Comparison of ENCODE assay signal across 37 cellular contexts in the genomic region with DNA sequence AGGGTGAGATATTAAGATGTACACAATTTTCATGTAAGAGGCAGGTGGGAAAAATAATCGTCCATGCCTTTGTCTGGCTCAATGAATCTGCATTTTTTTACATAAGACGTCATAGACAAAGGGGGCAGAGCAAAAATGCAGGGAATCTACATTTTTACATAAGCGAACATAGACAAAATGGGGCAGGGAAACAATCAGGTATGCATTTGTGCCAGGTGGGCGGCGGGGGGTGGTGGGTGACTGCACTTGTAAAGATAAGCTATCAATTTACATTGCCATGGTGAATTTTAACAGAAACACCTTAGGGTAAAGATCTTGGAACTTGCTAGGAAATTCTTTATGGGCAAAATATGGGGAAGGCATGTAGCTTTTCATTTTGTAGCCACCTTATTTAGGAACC.
"Had no signal": no experiment of that assay in that cellular context is flagged by ENCODE, and none has a peak within 500 bp of the region (broad histone marks: within the 10 kb centered on the region; RNA-seq: fewer than 3 reads in every experiment).

No MANE protein-coding gene starts in this region.

- H3K9me3 ChIP-seq: ascending aorta had no signal

- H3K4me3 Mint-ChIP-seq: activated CD4-positive, alpha-beta memory T cell treated with anti-CD3 and anti-CD28 coated beads, Interleukin-2, amount 10 ng/mL, durations not matched to agents 7 days and 5 days; activated CD4-positive, alpha-beta T cell treated with anti-CD3 and anti-CD28 coated beads for 36 hours; activated CD4-positive, alpha-beta T cell treated with anti-CD3 and anti-CD28 coated beads, Interleukin-2, amount 10 ng/mL, durations not matched to agents 7 days and 5 days; activated CD8-positive, alpha-beta memory T cell treated with anti-CD3 and anti-CD28 coated beads, Interleukin-2, amount 10 ng/mL, durations not matched to agents 7 days and 5 days; activated CD8-positive, alpha-beta T cell treated with anti-CD3 and anti-CD28 coated beads, Interleukin-2, amount 10 ng/mL, durations not matched to agents 7 days and 5 days; activated naive CD4-positive, alpha-beta T cell treated with anti-CD3 and anti-CD28 coated beads, Interleukin-2, amount 10 ng/mL, durations not matched to agents 7 days and 5 days; activated naive CD4-positive, alpha-beta T cell treated with anti-CD3 and anti-CD28 coated beads, Interleukin-2, amount 50 U/mL, for 24 hours; activated naive CD8-positive, alpha-beta T cell; activated naive CD8-positive, alpha-beta T cell treated with anti-CD3 and anti-CD28 coated beads, Interleukin-2, amount 10 ng/mL, durations not matched to agents 7 days and 5 days; activated naive CD8-positive, alpha-beta T cell treated with anti-CD3 and anti-CD28 coated beads, Interleukin-2, amount 50 U/mL, for 24 hours; activated T-cell treated with anti-CD3 and anti-CD28 coated beads, Interleukin-2, amount 50 U/mL, for 24 hours; brain; central memory CD8-positive, alpha-beta T cell; T-helper 1 cell treated with Interleukin-12 subunit alpha and Interleukin-12 subunit beta and Interleukin-4 antibody, amounts not matched to agents 30 μg/mL and 1 μg/mL, for 36 hours; T-helper 2 cell treated with Interferon-gamma antibody and Interleukin-4, amounts not matched to agents 5 μg/mL and 100 μg/mL, for 36 hours; WTC11 had no signal

- H3K36me3 ChIP-seq: ascending aorta, cardiac muscle cell, WERI-Rb-1 had no signal

- H3K4me1 Mint-ChIP-seq: activated CD4-positive, alpha-beta memory T cell treated with anti-CD3 and anti-CD28 coated beads, Interleukin-2, amount 10 ng/mL, durations not matched to agents 7 days and 5 days; activated CD4-positive, alpha-beta T cell treated with anti-CD3 and anti-CD28 coated beads for 36 hours; activated CD4-positive, alpha-beta T cell treated with anti-CD3 and anti-CD28 coated beads, Interleukin-2, amount 10 ng/mL, durations not matched to agents 7 days and 5 days; activated CD8-positive, alpha-beta memory T cell treated with anti-CD3 and anti-CD28 coated beads, Interleukin-2, amount 10 ng/mL, durations not matched to agents 7 days and 5 days; activated naive CD4-positive, alpha-beta T cell treated with anti-CD3 and anti-CD28 coated beads, Interleukin-2, amount 10 ng/mL, durations not matched to agents 7 days and 5 days; activated naive CD4-positive, alpha-beta T cell treated with anti-CD3 and anti-CD28 coated beads, Interleukin-2, amount 50 U/mL, for 24 hours; activated naive CD8-positive, alpha-beta T cell treated with anti-CD3 and anti-CD28 coated beads, Interleukin-2, amount 10 ng/mL, durations not matched to agents 7 days and 5 days; activated naive CD8-positive, alpha-beta T cell treated with anti-CD3 and anti-CD28 coated beads, Interleukin-2, amount 50 U/mL, for 24 hours; brain; central memory CD8-positive, alpha-beta T cell had no signal

- H3K27ac Mint-ChIP-seq: activated CD4-positive, alpha-beta memory T cell treated with anti-CD3 and anti-CD28 coated beads, Interleukin-2, amount 10 ng/mL, durations not matched to agents 7 days and 5 days; activated CD4-positive, alpha-beta T cell treated with anti-CD3 and anti-CD28 coated beads for 36 hours; activated CD4-positive, alpha-beta T cell treated with anti-CD3 and anti-CD28 coated beads, Interleukin-2, amount 10 ng/mL, durations not matched to agents 7 days and 5 days; activated CD8-positive, alpha-beta memory T cell treated with anti-CD3 and anti-CD28 coated beads, Interleukin-2, amount 10 ng/mL, durations not matched to agents 7 days and 5 days; activated CD8-positive, alpha-beta T cell treated with anti-CD3 and anti-CD28 coated beads, Interleukin-2, amount 10 ng/mL, durations not matched to agents 7 days and 5 days; activated naive CD4-positive, alpha-beta T cell treated with anti-CD3 and anti-CD28 coated beads, Interleukin-2, amount 10 ng/mL, durations not matched to agents 7 days and 5 days; activated naive CD4-positive, alpha-beta T cell treated with anti-CD3 and anti-CD28 coated beads, Interleukin-2, amount 50 U/mL, for 24 hours; activated naive CD8-positive, alpha-beta T cell; activated naive CD8-positive, alpha-beta T cell treated with anti-CD3 and anti-CD28 coated beads, Interleukin-2, amount 10 ng/mL, durations not matched to agents 7 days and 5 days; activated naive CD8-positive, alpha-beta T cell treated with anti-CD3 and anti-CD28 coated beads, Interleukin-2, amount 50 U/mL, for 24 hours; activated T-cell treated with anti-CD3 and anti-CD28 coated beads, Interleukin-2, amount 50 U/mL, for 24 hours; activated T-helper 2 cell treated with anti-CD3 and anti-CD28 coated beads, Interferon-gamma antibody, Interleukin-2, Interleukin-4, amounts not matched to agents 10 μg/mL and 5 μg/mL and 100 μg/mL, durations not matched to agents 14 hours and 24 hours and 36 hours; brain; T-helper 1 cell treated with Interleukin-12 subunit alpha and Interleukin-12 subunit beta and Interleukin-4 antibody, amounts not matched to agents 30 μg/mL and 1 μg/mL, for 36 hours; T-helper 2 cell treated with Interferon-gamma antibody and Interleukin-4, amounts not matched to agents 5 μg/mL and 100 μg/mL, for 36 hours; WTC11 had no signal

- H3K4me1 ChIP-seq: ascending aorta had no signal

- H3K27ac ChIP-seq: ascending aorta, cardiac muscle cell, WERI-Rb-1 had no signal

- ATAC-seq: activated CD4-positive, alpha-beta T cell treated with anti-CD3 and anti-CD28 coated beads for 36 hours; activated CD4-positive, CD25-positive, alpha-beta regulatory T cell treated with anti-CD3 and anti-CD28 coated beads, Interleukin-2, amount 50 U/mL, for 24 hours; activated CD8-positive, alpha-beta memory T cell treated with anti-CD3 and anti-CD28 coated beads, Interleukin-2, amount 10 ng/mL, durations not matched to agents 7 days and 5 days; activated CD8-positive, alpha-beta T cell treated with anti-CD3 and anti-CD28 coated beads, Interleukin-2, amount 10 ng/mL, durations not matched to agents 7 days and 5 days; activated naive CD8-positive, alpha-beta T cell treated with anti-CD3 and anti-CD28 coated beads, Interleukin-2, amount 50 U/mL, for 24 hours; WTC11 had no signal

- H3K4me3 ChIP-seq: ascending aorta, cardiac muscle cell had no signal

- H3K36me3 Mint-ChIP-seq: activated CD8-positive, alpha-beta memory T cell treated with anti-CD3 and anti-CD28 coated beads, Interleukin-2, amount 10 ng/mL, durations not matched to agents 7 days and 5 days; activated naive CD4-positive, alpha-beta T cell treated with anti-CD3 and anti-CD28 coated beads, Interleukin-2, amount 10 ng/mL, durations not matched to agents 7 days and 5 days; activated naive CD4-positive, alpha-beta T cell treated with anti-CD3 and anti-CD28 coated beads, Interleukin-2, amount 50 U/mL, for 24 hours; activated naive CD8-positive, alpha-beta T cell; activated naive CD8-positive, alpha-beta T cell treated with anti-CD3 and anti-CD28 coated beads, Interleukin-2, amount 10 ng/mL, durations not matched to agents 7 days and 5 days; brain; WTC11 had no signal

- DNase-seq: activated CD4-positive, alpha-beta memory T cell treated with anti-CD3 and anti-CD28 coated beads, Interleukin-2, amount 10 ng/mL, durations not matched to agents 7 days and 5 days; activated CD4-positive, alpha-beta T cell treated with anti-CD3 and anti-CD28 coated beads for 1 hour; activated CD4-positive, alpha-beta T cell treated with anti-CD3 and anti-CD28 coated beads for 36 hours; activated CD4-positive, alpha-beta T cell treated with anti-CD3 and anti-CD28 coated beads for 48 hours; activated CD4-positive, alpha-beta T cell treated with anti-CD3 and anti-CD28 coated beads, Interleukin-2, amount 10 ng/mL, durations not matched to agents 7 days and 5 days; activated CD4-positive, alpha-beta T cell treated with anti-CD3 and anti-CD28 coated beads, Interleukin-2, amount 50 U/mL, for 48 hours; activated CD4-positive, CD25-positive, alpha-beta regulatory T cell; activated CD8-positive, alpha-beta memory T cell treated with anti-CD3 and anti-CD28 coated beads for 24 hours; activated CD8-positive, alpha-beta memory T cell treated with anti-CD3 and anti-CD28 coated beads, Interleukin-2, amount 10 ng/mL, durations not matched to agents 7 days and 5 days; activated CD8-positive, alpha-beta memory T cell treated with anti-CD3 and anti-CD28 coated beads, Interleukin-2, amount 50 U/mL, for 48 hours; activated CD8-positive, alpha-beta T cell treated with anti-CD3 and anti-CD28 coated beads, Interleukin-2, amount 10 ng/mL, durations not matched to agents 7 days and 5 days; activated effector memory CD4-positive, alpha-beta T cell treated with Interleukin-2 at 50 U/mL for 16 hours; activated gamma-delta T cell; activated naive CD4-positive, alpha-beta T cell treated with anti-CD3 and anti-CD28 coated beads, Interleukin-2, amount 10 ng/mL, durations not matched to agents 7 days and 5 days; activated naive CD4-positive, alpha-beta T cell treated with Interleukin-2 at 50 U/mL for 16 hours; activated naive CD8-positive, alpha-beta T cell treated with anti-CD3 and anti-CD28 coated beads, Interleukin-2, amount 10 ng/mL, durations not matched to agents 7 days and 5 days; activated naive CD8-positive, alpha-beta T cell treated with anti-CD3 and anti-CD28 coated beads, Interleukin-2, amount 50 U/mL, for 24 hours; activated T-cell treated with anti-CD3 and anti-CD28 coated beads, Interleukin-2, amount 50 U/mL, for 24 hours; activated T-cell treated with anti-CD3 and anti-CD28 coated beads, Interleukin-2, amount 50 U/mL, for 48 hours; amygdala; anterior cingulate cortex; SW 1271; T-helper 1 cell; T-helper 2 cell; T-helper 9 cell; WERI-Rb-1 had no signal

- H3K27me3 ChIP-seq: ascending aorta, cardiac muscle cell had no signal

- H3K9me3 Mint-ChIP-seq: activated CD4-positive, alpha-beta memory T cell treated with anti-CD3 and anti-CD28 coated beads, Interleukin-2, amount 10 ng/mL, durations not matched to agents 7 days and 5 days; activated CD4-positive, alpha-beta T cell treated with anti-CD3 and anti-CD28 coated beads, Interleukin-2, amount 10 ng/mL, durations not matched to agents 7 days and 5 days; activated naive CD4-positive, alpha-beta T cell treated with anti-CD3 and anti-CD28 coated beads, Interleukin-2, amount 10 ng/mL, durations not matched to agents 7 days and 5 days; activated naive CD4-positive, alpha-beta T cell treated with anti-CD3 and anti-CD28 coated beads, Interleukin-2, amount 50 U/mL, for 24 hours; activated naive CD8-positive, alpha-beta T cell treated with anti-CD3 and anti-CD28 coated beads, Interleukin-2, amount 10 ng/mL, durations not matched to agents 7 days and 5 days; activated naive CD8-positive, alpha-beta T cell treated with anti-CD3 and anti-CD28 coated beads, Interleukin-2, amount 50 U/mL, for 24 hours; activated T-cell treated with anti-CD3 and anti-CD28 coated beads, Interleukin-2, amount 50 U/mL, for 24 hours; activated T-helper 2 cell treated with anti-CD3 and anti-CD28 coated beads, Interferon-gamma antibody, Interleukin-2, Interleukin-4, amounts not matched to agents 10 μg/mL and 5 μg/mL and 100 μg/mL, durations not matched to agents 14 hours and 24 hours and 36 hours; brain; central memory CD8-positive, alpha-beta T cell; T-helper 1 cell treated with Interleukin-12 subunit alpha and Interleukin-12 subunit beta and Interleukin-4 antibody, amounts not matched to agents 30 μg/mL and 1 μg/mL, for 36 hours; T-helper 2 cell treated with Interferon-gamma antibody and Interleukin-4, amounts not matched to agents 5 μg/mL and 100 μg/mL, for 36 hours had no signal
